In genomic region chrX:15675490-15675921, GRCh38 we compare ENCODE assay signal across 8 cellular contexts. TPM values are rescaled to one million over a fixed set of nuclear protein-coding genes. Genes with fewer than 3 reads are reported as not detected.
DNase-seq lines count a peak whose midpoint lies in the region; ATAC-seq and TF ChIP-seq lines count a peak whose summit lies in the region.

No MANE protein-coding gene starts in this region.

- peak overlapping the region; percentile 77 for H3K4me3 ChIP-seq in Caco-2 (ENCODE audit: low read depth, low read length)
- H3K4me3 ChIP-seq in HL-60 (replicated peaks; ENCODE audit: insufficient read depth, low read length), result peak overlapping the region; percentile 81
- H3K4me3 ChIP-seq in fibroblast of villous mesenchyme (ENCODE audit: low read depth, low read length), result peak overlapping the region; percentile 93
- peak overlapping the region; percentile 73 to 91 for H3K4me3 ChIP-seq in neutrophil (ENCODE audit: low read depth in 1 of 2, low read length in 1 of 2)

- CTCF ChIA-PET in Caco-2 (lab: Charles Lee), result no interaction called here

- H3K9me3 Mint-ChIP-seq in Caco-2 (ENCODE audit: unreplicated experiment), result no peaks in the 10 kb centered on the region
- H3K9me3 Mint-ChIP-seq in activated T-cell treated with anti-CD3 and anti-CD28 coated beads, Interleukin-2, amount 50 U/mL, for 4 hours, result no peaks in the 10 kb centered on the region

- no peaks in the 10 kb centered on the region for H3K9me3 ChIP-seq in Caco-2
- H3K9me3 ChIP-seq in neutrophil, result no peaks in the 10 kb centered on the region

- H3K27me3 ChIP-seq in Caco-2 (replicated peaks; ENCODE audit: control insufficient read depth, insufficient read depth, low read length), result no peaks in the 10 kb centered on the region
- H3K27me3 ChIP-seq in HL-60 (ENCODE audit: insufficient read depth, poor library complexity, severe bottlenecking), result no peaks in the 10 kb centered on the region
- H3K27me3 ChIP-seq in neutrophil, result no peaks in the 10 kb centered on the region

- H3K27ac Mint-ChIP-seq in Caco-2 (ENCODE audit: unreplicated experiment), result no peak overlapping the region

- H3K27me3 Mint-ChIP-seq in Caco-2 (ENCODE audit: insufficient read depth, unreplicated experiment), result no peaks in the 10 kb centered on the region
- H3K27me3 Mint-ChIP-seq in activated T-cell treated with anti-CD3 and anti-CD28 coated beads, Interleukin-2, amount 50 U/mL, for 4 hours (ENCODE audit: low read depth), result no peaks in the 10 kb centered on the region

- DNase-seq in Caco-2, result peak; percentile 79
- DNase-seq in HL-60 (ENCODE audit: low read depth in 1 of 2, low spot score in 1 of 2), result peak; percentile 59 to 82
- DNase-seq in NOMO-1 treated with dmso at 0.1 percent for 144 hours (lab: John Stamatoyannopoulos, UW; ENCODE audit: unreplicated experiment), result peak; percentile 89
- DNase-seq in activated T-cell treated with anti-CD3 and anti-CD28 coated beads, Interleukin-2, amount 50 U/mL, for 4 hours, result peak; percentile 89
- no peak for DNase-seq in fibroblast of villous mesenchyme (ENCODE audit: low read depth)
- DNase-seq in superior temporal gyrus (ENCODE audit: extremely low spot score), result peak; percentile 86

- no peak overlapping the region for H3K4me3 Mint-ChIP-seq in Caco-2 (ENCODE audit: unreplicated experiment)
- H3K4me3 Mint-ChIP-seq in activated T-cell treated with anti-CD3 and anti-CD28 coated beads, Interleukin-2, amount 50 U/mL, for 4 hours, result no peak overlapping the region

- POLR2A ChIA-PET in Caco-2 (lab: Charles Lee), result interaction anchor here (0.9 to 1.0 kb wide), 2 partner anchors 9 to 62 kb away, joined by 3 to 4 read pairs; partner anchors contain the start of gene CA5B

- no peaks in the 10 kb centered on the region for H3K36me3 ChIP-seq in Caco-2 (ENCODE audit: control insufficient read depth, insufficient read depth, low read length)
- H3K36me3 ChIP-seq in neutrophil, result no peaks in the 10 kb centered on the region

- no peak for TF ChIP-seq CTCF in Caco-2 (IDR thresholded peaks at IDR 0.05; ENCODE audit: insufficient read depth in 1 of 2, low read depth in 1 of 2, low read length in 1 of 2, severe bottlenecking in 1 of 2, unreplicated experiment in 1 of 2)
- no peak for TF ChIP-seq CTCF in HL-60 (IDR thresholded peaks at IDR 0.05; ENCODE audit: insufficient read depth, low read length)
- no peak for TF ChIP-seq CTCF in fibroblast of villous mesenchyme (IDR thresholded peaks at IDR 0.05; ENCODE audit: insufficient read depth, low read depth, low read length)
- TF ChIP-seq CTCF in neutrophil (IDR thresholded peaks at IDR 0.05), result peak; percentile 2

- no TSS peak for BruUV-seq in Caco-2 (replicated peaks; lab: Mats Ljungman, UMichigan)

- no peaks in the 10 kb centered on the region for H3K4me1 ChIP-seq in Caco-2
- peaks cover 53 to 62% of the 10 kb centered on the region in 2 experiments for H3K4me1 ChIP-seq in neutrophil (ENCODE audit: control insufficient read depth in 1 of 2, insufficient read depth in 1 of 2, low read depth in 1 of 2, low read length in 1 of 2)

- ATAC-seq in GM21360 (IDR thresholded peaks at IDR 0.05; ENCODE audit: unreplicated experiment), result peak; percentile 67
- ATAC-seq in activated T-cell treated with anti-CD3 and anti-CD28 coated beads, Interleukin-2, amount 50 U/mL, for 4 hours, result peak; percentile 79 to 80

- H3K4me1 Mint-ChIP-seq in Caco-2 (ENCODE audit: low read depth, unreplicated experiment), result no peaks in the 10 kb centered on the region
- peaks cover 13% of the 10 kb centered on the region for H3K4me1 Mint-ChIP-seq in activated T-cell treated with anti-CD3 and anti-CD28 coated beads, Interleukin-2, amount 50 U/mL, for 4 hours (ENCODE audit: low read depth)

- H3K27ac ChIP-seq in HL-60 (replicated peaks) (peak overlapping the region; percentile 90), neutrophil (peak overlapping the region; percentile 98)

- intact Hi-C loops in Caco-2 (cut with micrococcal nuclease; ENCODE audit: unreplicated experiment), result no loop called here

- H3K36me3 Mint-ChIP-seq in Caco-2 (ENCODE audit: insufficient read depth, unreplicated experiment), result peaks cover 5% of the 10 kb centered on the region
- no peaks in the 10 kb centered on the region for H3K36me3 Mint-ChIP-seq in activated T-cell treated with anti-CD3 and anti-CD28 coated beads, Interleukin-2, amount 50 U/mL, for 4 hours (ENCODE audit: insufficient read depth)

RNA-seq across cellular contexts. Expression of gene CLTRN, which starts 10.9 kb away (rescaled TPM):
- 1.7 and 2.1 TPM in 2 replicates for total RNA-seq in Caco-2 (2022)
- total RNA-seq in activated T-cell treated with anti-CD3 and anti-CD28 coated beads, Interleukin-2, amount 50 U/mL, for 4 hours, result under 1 TPM in 1 of 3 donors, not detected in 2; 0.16 TPM
- under 0.01 TPM in 1 of 2 replicates, not detected in the other for total RNA-seq in fibroblast of villous mesenchyme
